In genomic region chr3:108475220-108475782, GRCh38 we compare ENCODE assay signal across 17 cellular contexts. TPM values are rescaled to one million over a fixed set of nuclear protein-coding genes. Genes with fewer than 3 reads are reported as not detected.
DNase-seq lines count a peak whose midpoint lies in the region; ATAC-seq and TF ChIP-seq lines count a peak whose summit lies in the region.
"Had no signal": no experiment of that assay in that cellular context is flagged by ENCODE, and none has a peak within 500 bp of the region (broad histone marks: within the 10 kb centered on the region; RNA-seq: fewer than 3 reads in every experiment).

No MANE protein-coding gene starts in this region.

- no peaks in the 10 kb centered on the region for H3K9me3 ChIP-seq in osteoblast (ENCODE audit: low read depth, low read length)
- H3K9me3 ChIP-seq in neural progenitor cell (ENCODE audit: low read depth): no peaks in the 10 kb centered on the region
- H3K9me3 ChIP-seq: pancreas had no signal

- no peak overlapping the region for H3K9ac ChIP-seq in neural progenitor cell

- H4K20me1 ChIP-seq in osteoblast (ENCODE audit: insufficient read depth, low read length) (no peaks in the 10 kb centered on the region), neural progenitor cell (ENCODE audit: low read depth) (no peaks in the 10 kb centered on the region)

- H3K4me1 ChIP-seq in osteoblast (ENCODE audit: insufficient read depth, low read length) (peaks cover 19% of the 10 kb centered on the region), neural progenitor cell (peaks cover 7% of the 10 kb centered on the region)

- H3K4me3 Mint-ChIP-seq in neural progenitor cell: no peak overlapping the region

- DNase-seq in OCI-M1 (lab: John Stamatoyannopoulos, UW) (peak; percentile 51), osteoblast (ENCODE audit: insufficient read length, low spot score, missing footprints) (no peak), omental fat pad (ENCODE audit: low spot score) (no peak), neural progenitor cell (ENCODE audit: low spot score) (no peak)
- DNase-seq: activated CD8-positive, alpha-beta memory T cell treated with anti-CD3 and anti-CD28 coated beads, Interleukin-2, amount 50 U/mL, for 4 hours; activated naive CD4-positive, alpha-beta T cell treated with Interleukin-2 at 50 U/mL for 16 hours; KG1; NCI-H1436; NCI-H226; NK-92 treated with Interleukin-12 subunit alpha and Interleukin-12 subunit beta, amount 100 ng/mL, for 24 hours; pancreas; Right ventricle myocardium superior; stimulated activated CD4-positive, alpha-beta T cell treated with anti-CD3 and anti-CD28 coated beads, Interleukin-4, amount 100 ng/mL, for 24 hours had no signal

- H3K4me3 ChIP-seq in osteoblast (ENCODE audit: insufficient read depth, low read length): no peak overlapping the region
- H3K4me3 ChIP-seq in neural progenitor cell: no peak overlapping the region
- H3K4me3 ChIP-seq: pancreas had no signal

- TF ChIP-seq CTCF in osteoblast (IDR thresholded peaks at IDR 0.05; ENCODE audit: extremely low read depth, low read depth, low read length) (no peak), omental fat pad (IDR thresholded peaks at IDR 0.05) (no peak), neural progenitor cell (IDR thresholded peaks at IDR 0.05) (no peak)

- no peaks in the 10 kb centered on the region for H3K79me2 ChIP-seq in osteoblast (ENCODE audit: insufficient read depth, low read length)
- H3K79me2 ChIP-seq in neural progenitor cell (ENCODE audit: low read depth): no peaks in the 10 kb centered on the region

- peaks cover 2% of the 10 kb centered on the region for H3K27me3 Mint-ChIP-seq in neural progenitor cell (ENCODE audit: insufficient read depth, low read depth)

- H3K27ac ChIP-seq in osteoblast (ENCODE audit: low read depth, low read length) (no peak overlapping the region), neural progenitor cell (no peak overlapping the region)
- H3K27ac ChIP-seq: HL-60, pancreas had no signal

- H3K27ac Mint-ChIP-seq in neural progenitor cell: no peak overlapping the region

- no peaks in the 10 kb centered on the region for H3K36me3 Mint-ChIP-seq in neural progenitor cell

- no peaks in the 10 kb centered on the region for H3F3A ChIP-seq in neural progenitor cell (ENCODE audit: low read depth)

- no peaks in the 10 kb centered on the region for H3K36me3 ChIP-seq in osteoblast (ENCODE audit: insufficient read depth, low read length)
- no peaks in the 10 kb centered on the region for H3K36me3 ChIP-seq in neural progenitor cell
- H3K36me3 ChIP-seq: pancreas had no signal

- ATAC-seq in GM19395 (IDR thresholded peaks at IDR 0.05; ENCODE audit: unreplicated experiment) (peak; percentile 60), HG03159 (IDR thresholded peaks at IDR 0.05; ENCODE audit: unreplicated experiment) (peak; percentile 64), omental fat pad (ENCODE audit: low FRiP score) (no peak), GM21360 (IDR thresholded peaks at IDR 0.05; ENCODE audit: unreplicated experiment) (no peak)
- ATAC-seq: pancreas had no signal

- peaks cover 46% of the 10 kb centered on the region for H3K4me1 Mint-ChIP-seq in neural progenitor cell

- H2AFZ ChIP-seq in osteoblast (ENCODE audit: low read length) (peak overlapping the region; percentile 37), neural progenitor cell (replicated peaks) (no peak overlapping the region)

- H3K4me2 ChIP-seq in osteoblast (ENCODE audit: insufficient read depth, low read length) (no peak overlapping the region), neural progenitor cell (no peak overlapping the region)

- H3K9me3 Mint-ChIP-seq in neural progenitor cell: no peaks in the 10 kb centered on the region

- H3K27me3 ChIP-seq in osteoblast (ENCODE audit: insufficient read depth, low read length) (no peaks in the 10 kb centered on the region), neural progenitor cell (no peaks in the 10 kb centered on the region)
- H3K27me3 ChIP-seq: pancreas had no signal

RNA-seq across cellular contexts. Expression of gene MYH15, which starts 35.1 kb away (rescaled TPM):
- total RNA-seq in osteoblast (0.36 and 0.59 TPM in 2 replicates), omental fat pad (not detected), neural progenitor cell (ENCODE audit: low replicate concordance) (0.12 TPM in 1 of 2 replicates, not detected in the other)

Comparison
In these comparisons a context has a peak if more than half of its experiments do, and no peak if none do; other contexts are left out.
1. ATAC-seq: peak in GM19395 (single experiment) and HG03159 (single experiment); none in omental fat pad (single experiment) and GM21360 (single experiment).